Comparison of ENCODE assay signal across 1 cellular context in genomic region chr20:44504402-44505309, GRCh38.
TF ChIP-seq lines count a peak whose summit lies in the region.

No MANE protein-coding gene starts in this region.

TF ChIP-seq in HepG2, 621 proteins besides CTCF, POLR2A, EP300 and RAD21 (continued from another document and continues in another):
- TF ChIP-seq AHDC1 (CRISPR knock-in tag; IDR thresholded peaks at IDR 0.05; ENCODE audit: borderline replicate concordance) (0 out of 2 replicates have a peak, but pooled peaks have one; percentile 39), ZFP41 (CRISPR knock-in tag; IDR thresholded peaks at IDR 0.05; ENCODE audit: borderline replicate concordance) (no peak), ZNF430 (CRISPR knock-in tag; IDR thresholded peaks at IDR 0.05) (peak; percentile 32; the same call in 1 of the 2 replicates), ZNF816 (CRISPR knock-in tag; IDR thresholded peaks at IDR 0.05; ENCODE audit: borderline replicate concordance) (peak; percentile 29; the same call in 1 of the 2 replicates), PAXIP1 (CRISPR knock-in tag; conservative IDR thresholded peaks at IDR 0.05) (peak; percentile 58), GFI1 (CRISPR knock-in tag; IDR thresholded peaks at IDR 0.05; ENCODE audit: borderline replicate concordance) (peak; percentile 31; the same call in 1 of the 2 replicates), SATB2 (CRISPR knock-in tag; IDR thresholded peaks at IDR 0.05) (no peak), FOXP1 (IDR thresholded peaks at IDR 0.05) (no peak), FOXP1 (CRISPR knock-in tag; IDR thresholded peaks at IDR 0.05) (0 out of 2 replicates have a peak, but pooled peaks have one; percentile 31), MED1 (CRISPR knock-in tag; IDR thresholded peaks at IDR 0.05) (0 out of 2 replicates have a peak, but pooled peaks have one; percentile 15), HMGXB4 (CRISPR knock-in tag; IDR thresholded peaks at IDR 0.05; ENCODE audit: borderline replicate concordance in 1 of 2, low read depth in 1 of 2) (no peak; a peak in 1 of 4 replicates), TRAFD1 (CRISPR knock-in tag; IDR thresholded peaks at IDR 0.05; ENCODE audit: borderline replicate concordance) (no peak), TFDP2 (CRISPR knock-in tag; IDR thresholded peaks at IDR 0.05) (no peak), ZNF644 (CRISPR knock-in tag; IDR thresholded peaks at IDR 0.05; ENCODE audit: low read depth) (0 out of 2 replicates have a peak, but pooled peaks have one; percentile 24), ZBTB20 (CRISPR knock-in tag; IDR thresholded peaks at IDR 0.05; ENCODE audit: borderline replicate concordance, low read depth) (peak; percentile 42; the same call in 1 of the 2 replicates), ZFX (CRISPR knock-in tag; IDR thresholded peaks at IDR 0.05; ENCODE audit: low read depth) (no peak), MLLT10 (CRISPR knock-in tag; IDR thresholded peaks at IDR 0.05) (no peak), SAFB2 (CRISPR knock-in tag; IDR thresholded peaks at IDR 0.05; ENCODE audit: borderline replicate concordance, low read depth) (no peak), CEBPG (CRISPR knock-in tag; IDR thresholded peaks at IDR 0.05) (peak; percentile 73), HNF4G (IDR thresholded peaks at IDR 0.05; ENCODE audit: borderline replicate concordance, low read depth, low read length) (peak; percentile 34; the same call in 1 of the 2 replicates), HNF4G (CRISPR knock-in tag; IDR thresholded peaks at IDR 0.05; ENCODE audit: borderline replicate concordance, low read depth) (no peak), ASH2L (IDR thresholded peaks at IDR 0.05; ENCODE audit: insufficient read length, low read depth, low read length) (peak; percentile 68), TCF7 (IDR thresholded peaks at IDR 0.05; ENCODE audit: low read depth) (peak; percentile 36; the same call in 1 of the 2 replicates), ZSCAN22 (CRISPR knock-in tag; IDR thresholded peaks at IDR 0.05) (no peak), MTF2 (CRISPR knock-in tag; IDR thresholded peaks at IDR 0.05; ENCODE audit: borderline replicate concordance) (no peak), TMF1 (CRISPR knock-in tag; IDR thresholded peaks at IDR 0.05; ENCODE audit: low read depth) (no peak), SNAPC2 (CRISPR knock-in tag; IDR thresholded peaks at IDR 0.05) (no peak), MAFK (conservative IDR thresholded peaks at IDR 0.05 in 1 of 2, IDR thresholded peaks at IDR 0.05 in 1 of 2; ENCODE audit: low read length in 2 of 2) (peak in 1 of 2 experiments; percentile 75; a peak in 2 of 4 replicates), SCMH1 (CRISPR knock-in tag; IDR thresholded peaks at IDR 0.05; ENCODE audit: borderline replicate concordance) (no peak), LCORL (IDR thresholded peaks at IDR 0.05) (no peak), LCORL (CRISPR knock-in tag; IDR thresholded peaks at IDR 0.05) (0 out of 2 replicates have a peak, but pooled peaks have one; percentile 56), ARID3A (IDR thresholded peaks at IDR 0.05; ENCODE audit: low read depth, low read length) (peak; percentile 68), SETDB1 (CRISPR knock-in tag; IDR thresholded peaks at IDR 0.05; ENCODE audit: borderline replicate concordance) (no peak), TARDBP (CRISPR knock-in tag; IDR thresholded peaks at IDR 0.05) (0 out of 2 replicates have a peak, but pooled peaks have one; percentile 26), TBX2 (CRISPR knock-in tag; IDR thresholded peaks at IDR 0.05; ENCODE audit: borderline replicate concordance) (0 out of 2 replicates have a peak, but pooled peaks have one; percentile 16), MTA1 (CRISPR knock-in tag; IDR thresholded peaks at IDR 0.05; ENCODE audit: borderline replicate concordance) (no peak), ZBTB21 (CRISPR knock-in tag; IDR thresholded peaks at IDR 0.05) (peak; percentile 64), ZBTB26 (CRISPR knock-in tag; IDR thresholded peaks at IDR 0.05; ENCODE audit: borderline replicate concordance) (no peak), ZSCAN31 (CRISPR knock-in tag; IDR thresholded peaks at IDR 0.05; ENCODE audit: low read depth) (no peak), FOXA3 (CRISPR knock-in tag; IDR thresholded peaks at IDR 0.05) (peak; percentile 73), MEF2D (CRISPR knock-in tag; IDR thresholded peaks at IDR 0.05) (peak; percentile 88), MIXL1 (CRISPR knock-in tag; IDR thresholded peaks at IDR 0.05) (0 out of 2 replicates have a peak, but pooled peaks have one; percentile 24), HDAC1 (CRISPR knock-in tag; IDR thresholded peaks at IDR 0.05) (peak; percentile 59; the same call in 1 of the 2 replicates), SOX13 (IDR thresholded peaks at IDR 0.05) (no peak), SOX13 (CRISPR knock-in tag; conservative IDR thresholded peaks at IDR 0.05 in 1 of 2, IDR thresholded peaks at IDR 0.05 in 1 of 2) (peak in 1 of 2 experiments; percentile 29; a peak in 1 of 4 replicates), CREM (IDR thresholded peaks at IDR 0.05) (peak; percentile 19; the same call in 1 of the 2 replicates), CREM (CRISPR knock-in tag; IDR thresholded peaks at IDR 0.05) (no peak), PCBP2 (optimal IDR thresholded peaks at IDR 0.05; ENCODE audit: low read depth, low read length, poor library complexity, severe bottlenecking) (no peak), SAP130 (CRISPR knock-in tag; IDR thresholded peaks at IDR 0.05; ENCODE audit: low read depth) (peak; percentile 33), DMAP1 (CRISPR knock-in tag; IDR thresholded peaks at IDR 0.05) (0 out of 2 replicates have a peak, but pooled peaks have one; percentile 26), KDM6A (CRISPR knock-in tag; IDR thresholded peaks at IDR 0.05; ENCODE audit: low read depth) (peak; percentile 50; the same call in 1 of the 2 replicates), CEBPB (IDR thresholded peaks at IDR 0.05; ENCODE audit: borderline replicate concordance, low read depth, low read length) (peak; percentile 85), HOXA9 (CRISPR knock-in tag; IDR thresholded peaks at IDR 0.05; ENCODE audit: borderline replicate concordance) (no peak), FOXK2 (IDR thresholded peaks at IDR 0.05) (peak; percentile 27; the same call in 1 of the 2 replicates)
